Comparison of ENCODE assay signal across 8 cellular contexts in genomic region chr6:111985202-111985731, GRCh38.
DNase-seq lines count a peak whose midpoint lies in the region; ATAC-seq and TF ChIP-seq lines count a peak whose summit lies in the region.

No MANE protein-coding gene starts in this region.

- no peak overlapping the region for H3K4me2 ChIP-seq in neural progenitor cell

- no peaks in the 10 kb centered on the region for H3K79me2 ChIP-seq in neural progenitor cell (ENCODE audit: low read depth)

- H3K36me3 Mint-ChIP-seq in neural progenitor cell, result no peaks in the 10 kb centered on the region
- peaks cover 4% of the 10 kb centered on the region for H3K36me3 Mint-ChIP-seq in glutamatergic neuron (ENCODE audit: unreplicated experiment)

- H3K27me3 Mint-ChIP-seq in neural progenitor cell (ENCODE audit: insufficient read depth, low read depth) (peaks cover 2% of the 10 kb centered on the region), glutamatergic neuron (ENCODE audit: unreplicated experiment) (peaks cover 3% of the 10 kb centered on the region)

- H3K36me3 ChIP-seq in neural progenitor cell (no peaks in the 10 kb centered on the region), heart left ventricle (no peaks in the 10 kb centered on the region)

- H3K9ac ChIP-seq in neural progenitor cell, result no peak overlapping the region

- H3K4me3 ChIP-seq in neural progenitor cell, result no peak overlapping the region
- H3K4me3 ChIP-seq in heart left ventricle, result no peak overlapping the region

- no peaks in the 10 kb centered on the region for H3F3A ChIP-seq in neural progenitor cell (ENCODE audit: low read depth)

- H3K27ac Mint-ChIP-seq in neural progenitor cell (peak overlapping the region; percentile 65), glutamatergic neuron (ENCODE audit: unreplicated experiment) (no peak overlapping the region)

- ATAC-seq in heart left ventricle (no peak), GM21447 (IDR thresholded peaks at IDR 0.05; ENCODE audit: unreplicated experiment) (no peak)

- no peak overlapping the region for H3K4me3 Mint-ChIP-seq in neural progenitor cell
- H3K4me3 Mint-ChIP-seq in glutamatergic neuron (ENCODE audit: unreplicated experiment), result no peak overlapping the region

- H3K27me3 ChIP-seq in neural progenitor cell, result no peaks in the 10 kb centered on the region
- no peaks in the 10 kb centered on the region for H3K27me3 ChIP-seq in heart left ventricle

- TF ChIP-seq CTCF in neural progenitor cell (IDR thresholded peaks at IDR 0.05) (no peak), heart left ventricle (IDR thresholded peaks at IDR 0.05) (no peak), glutamatergic neuron (IDR thresholded peaks at IDR 0.05; ENCODE audit: partially characterized antibody, unreplicated experiment) (no peak)

- TF ChIP-seq POLR2A in heart left ventricle (IDR thresholded peaks at IDR 0.05), result no peak

- intact Hi-C loops in heart left ventricle (cut with DNase I), result no loop called here

- H3K4me1 ChIP-seq in neural progenitor cell (peaks cover 6% of the 10 kb centered on the region), heart left ventricle (peaks cover 0 to 14% (median 0%) of the 10 kb centered on the region in 12 donors)

- H3K9me3 ChIP-seq in neural progenitor cell (ENCODE audit: low read depth), result no peaks in the 10 kb centered on the region
- H3K9me3 ChIP-seq in heart left ventricle, result no peaks in the 10 kb centered on the region

- H3K9me3 Mint-ChIP-seq in neural progenitor cell (no peaks in the 10 kb centered on the region), glutamatergic neuron (ENCODE audit: unreplicated experiment) (no peaks in the 10 kb centered on the region)

- peak; percentile 94 for DNase-seq in GM04503 (ENCODE audit: low read depth)
- peak; percentile 58 for DNase-seq in NCI-H748 treated with DMSO at 0.1 percent for 48 hours (lab: John Stamatoyannopoulos, UW)
- DNase-seq in central memory CD4-positive, alpha-beta T cell, result peak; percentile 40
- no peak for DNase-seq in neural progenitor cell (ENCODE audit: low spot score)
- DNase-seq in effector CD4-positive, alpha-beta T cell, result no peak
- DNase-seq in heart left ventricle, result no peak
- DNase-seq in glutamatergic neuron, result no peak

- H2AFZ ChIP-seq in neural progenitor cell (replicated peaks), result no peak overlapping the region

- H3K27ac ChIP-seq in neural progenitor cell (no peak overlapping the region), heart left ventricle (no peak overlapping the region)

- peaks cover 12% of the 10 kb centered on the region for H3K4me1 Mint-ChIP-seq in neural progenitor cell
- peaks cover 10% of the 10 kb centered on the region for H3K4me1 Mint-ChIP-seq in glutamatergic neuron (ENCODE audit: low read depth, unreplicated experiment)

- 94 to 99% (median 96%) methylated on average over 4 of the region's 4 CpGs for WGBS in heart left ventricle, 4 donors

- no peaks in the 10 kb centered on the region for H4K20me1 ChIP-seq in neural progenitor cell (ENCODE audit: low read depth)

Comparison
In these comparisons a context has a peak if more than half of its experiments do, and no peak if none do; other contexts are left out.
1. DNase-seq: peak in GM04503 (single experiment), NCI-H748 treated with DMSO at 0.1 percent for 48 hours (single experiment) and central memory CD4-positive, alpha-beta T cell (single experiment); none in neural progenitor cell (single experiment), effector CD4-positive, alpha-beta T cell (single experiment), heart left ventricle (0 of 5) and glutamatergic neuron (single experiment).